In genomic region chr13:61727714-61728275, GRCh38 we compare ENCODE assay signal across 22 cellular contexts.
DNase-seq lines count a peak whose midpoint lies in the region; ATAC-seq and TF ChIP-seq lines count a peak whose summit lies in the region.
"Had no signal": no experiment of that assay in that cellular context is flagged by ENCODE, and none has a peak within 500 bp of the region (broad histone marks: within the 10 kb centered on the region; RNA-seq: fewer than 3 reads in every experiment).

No MANE protein-coding gene starts in this region.

- peaks cover 7% of the 10 kb centered on the region; the same call in 1 of the 2 replicates for H3K4me1 ChIP-seq in Panc1 (ENCODE audit: control insufficient read depth, insufficient read depth, low read length)
- peaks cover 7% of the 10 kb centered on the region for H3K4me1 ChIP-seq in mesodermal cell (ENCODE audit: control insufficient read depth, insufficient read depth, low read length, poor library complexity, severe bottlenecking)
- H3K4me1 ChIP-seq in Peyer's patch, result no peaks in the 10 kb centered on the region
- H3K4me1 ChIP-seq in ascending aorta, result no peaks in the 10 kb centered on the region
- H3K4me1 ChIP-seq: thyroid gland had no signal

- intact Hi-C loops in Panc1 (cut with micrococcal nuclease; ENCODE audit: unreplicated experiment) (no loop called here), ascending aorta (cut with DNase I) (no loop called here)

- no peaks in the 10 kb centered on the region for H3K36me3 Mint-ChIP-seq in HFFc6 (ENCODE audit: low read depth)
- H3K36me3 Mint-ChIP-seq: activated naive CD8-positive, alpha-beta T cell treated with anti-CD3 and anti-CD28 coated beads, Interleukin-2, amount 10 ng/mL, durations not matched to agents 7 days and 5 days; CD4-positive, alpha-beta memory T cell had no signal

- peaks cover 31% of the 10 kb centered on the region for H3K9me3 Mint-ChIP-seq in HFFc6

- H3K4me1 Mint-ChIP-seq in HFFc6 (ENCODE audit: low read depth), result no peaks in the 10 kb centered on the region
- H3K4me1 Mint-ChIP-seq: activated naive CD8-positive, alpha-beta T cell treated with anti-CD3 and anti-CD28 coated beads, Interleukin-2, amount 10 ng/mL, durations not matched to agents 7 days and 5 days; CD4-positive, alpha-beta memory T cell; central memory CD8-positive, alpha-beta T cell had no signal

- peak; percentile 29 for DNase-seq in AG08395 (ENCODE audit: low spot score)
- DNase-seq in Panc1 (ENCODE audit: low read depth, low spot score), result peak; percentile 12
- peak; percentile 33 to 40 for DNase-seq in cardiac fibroblast (ENCODE audit: low read depth in 2 of 2)
- DNase-seq in HFFc6, result no peak
- DNase-seq in DMS114 treated with DMSO at 0.1 percent for 48 hours (lab: John Stamatoyannopoulos, UW; ENCODE audit: unreplicated experiment), result no peak
- no peak for DNase-seq in Peyer's patch
- no peak for DNase-seq in ascending aorta (ENCODE audit: low spot score in 2 of 2)
- DNase-seq: activated CD4-positive, CD25-positive, alpha-beta regulatory T cell treated with anti-CD3 and anti-CD28 coated beads, Interleukin-2, amount 50 U/mL, for 72 hours; activated CD8-positive, alpha-beta memory T cell treated with anti-CD3 and anti-CD28 coated beads for 24 hours; activated naive CD8-positive, alpha-beta T cell treated with anti-CD3 and anti-CD28 coated beads, Interleukin-2, amount 10 ng/mL, durations not matched to agents 7 days and 5 days; CD4-positive, alpha-beta memory T cell; effector memory CD4-positive, alpha-beta T cell; hippocampal formation; kidney; OCI-M1; right cardiac atrium; stimulated activated naive CD4-positive, alpha-beta T cell; thyroid gland had no signal

- H3K27ac Mint-ChIP-seq in HFFc6, result no peak overlapping the region
- H3K27ac Mint-ChIP-seq: activated naive CD8-positive, alpha-beta T cell treated with anti-CD3 and anti-CD28 coated beads, Interleukin-2, amount 10 ng/mL, durations not matched to agents 7 days and 5 days; CD4-positive, alpha-beta memory T cell had no signal

- no peaks in the 10 kb centered on the region for H3K27me3 ChIP-seq in Panc1 (ENCODE audit: control insufficient read depth, insufficient read depth, low read length)
- H3K27me3 ChIP-seq in Peyer's patch, result no peaks in the 10 kb centered on the region
- H3K27me3 ChIP-seq in ascending aorta, result no peaks in the 10 kb centered on the region
- H3K27me3 ChIP-seq: thyroid gland had no signal

- WGBS in mesodermal cell (ENCODE audit: insufficient coverage in 2 of 2), 2 experiments, result 70% methylated on average over 2 of the region's 2 CpGs; no CpG with 5 or more reads in 1 of the 2 experiments

- TF ChIP-seq POLR2A in Peyer's patch (IDR thresholded peaks at IDR 0.05), result no peak

- CTCF ChIA-PET in Panc1 (lab: Charles Lee), result no interaction called here

- H3K36me3 ChIP-seq in Panc1 (ENCODE audit: control insufficient read depth, insufficient read depth, low read length), result no peaks in the 10 kb centered on the region
- no peaks in the 10 kb centered on the region for H3K36me3 ChIP-seq in mesodermal cell (ENCODE audit: control insufficient read depth, insufficient read depth, low read length)
- H3K36me3 ChIP-seq in Peyer's patch, result no peaks in the 10 kb centered on the region
- H3K36me3 ChIP-seq in ascending aorta, result no peaks in the 10 kb centered on the region
- H3K36me3 ChIP-seq: thyroid gland had no signal

- H3K27ac ChIP-seq in Panc1 (ENCODE audit: low read length) (peak overlapping the region; percentile 72), mesodermal cell (ENCODE audit: low read depth, low read length, severe bottlenecking) (peak overlapping the region; percentile 53), Peyer's patch (no peak overlapping the region), ascending aorta (no peak overlapping the region)
- H3K27ac ChIP-seq: KMS-11, thyroid gland had no signal

- TF ChIP-seq CTCF in Panc1 (IDR thresholded peaks at IDR 0.05), result no peak
- no peak for TF ChIP-seq CTCF in cardiac fibroblast (IDR thresholded peaks at IDR 0.05; ENCODE audit: low read depth, low read length)
- TF ChIP-seq CTCF in HFFc6 (IDR thresholded peaks at IDR 0.05), result no peak
- TF ChIP-seq CTCF in Peyer's patch (IDR thresholded peaks at IDR 0.05), result no peak
- TF ChIP-seq CTCF in ascending aorta (IDR thresholded peaks at IDR 0.05), result no peak

- no peak overlapping the region for H3K4me3 ChIP-seq in Panc1 (ENCODE audit: low read depth in 2 of 2, low read length in 2 of 2)
- H3K4me3 ChIP-seq in cardiac fibroblast (replicated peaks in 1 of 2; ENCODE audit: low read depth in 2 of 2, low read length in 2 of 2), result no peak overlapping the region
- no peak overlapping the region for H3K4me3 ChIP-seq in mesodermal cell (ENCODE audit: extremely low read depth, insufficient read depth, low read length, poor library complexity, severe bottlenecking)
- H3K4me3 ChIP-seq in Peyer's patch, result no peak overlapping the region
- no peak overlapping the region for H3K4me3 ChIP-seq in ascending aorta
- H3K4me3 ChIP-seq: thyroid gland had no signal

- no peaks in the 10 kb centered on the region for H3K27me3 Mint-ChIP-seq in HFFc6 (ENCODE audit: insufficient read depth)
- H3K27me3 Mint-ChIP-seq: activated naive CD8-positive, alpha-beta T cell treated with anti-CD3 and anti-CD28 coated beads, Interleukin-2, amount 10 ng/mL, durations not matched to agents 7 days and 5 days; CD4-positive, alpha-beta memory T cell; central memory CD8-positive, alpha-beta T cell had no signal

- in situ Hi-C loops in Panc1 (cut with HindIII; ENCODE audit: low pct_unique_long_range_greater_than_20kb, low sequenced_read_pairs), result no loop called here

- peak; percentile 92 for ATAC-seq in Panc1
- ATAC-seq: HCT116 had no signal

- H3K9me3 ChIP-seq in Panc1 (ENCODE audit: control insufficient read depth, insufficient read depth, low read depth, low read length) (no peaks in the 10 kb centered on the region), mesodermal cell (ENCODE audit: control insufficient read depth, low read length) (no peaks in the 10 kb centered on the region), Peyer's patch (no peaks in the 10 kb centered on the region), ascending aorta (no peaks in the 10 kb centered on the region)
- H3K9me3 ChIP-seq: thyroid gland had no signal

- no TSS peak for BruUV-seq in Panc1 (replicated peaks; lab: Mats Ljungman, UMichigan)

- no peak overlapping the region for H3K4me3 Mint-ChIP-seq in HFFc6
- H3K4me3 Mint-ChIP-seq: activated naive CD8-positive, alpha-beta T cell treated with anti-CD3 and anti-CD28 coated beads, Interleukin-2, amount 10 ng/mL, durations not matched to agents 7 days and 5 days; CD4-positive, alpha-beta memory T cell; central memory CD8-positive, alpha-beta T cell had no signal

- POLR2A ChIA-PET in Panc1 (lab: Charles Lee), result no interaction called here

Comparison
In these comparisons a context has a peak if more than half of its experiments do, and no peak if none do; other contexts are left out.
1. DNase-seq: peak in AG08395 (single experiment), Panc1 (single experiment) and cardiac fibroblast (2 of 2); none in HFFc6 (single experiment), DMS114 treated with DMSO at 0.1 percent for 48 hours (single experiment), Peyer's patch (0 of 3) and ascending aorta (0 of 2).
2. H3K27ac ChIP-seq: peak in Panc1 (single experiment) and mesodermal cell (single experiment); none in Peyer's patch (0 of 4) and ascending aorta (0 of 2).